17 cellular contexts compared by ENCODE assay signal in the genomic region with DNA sequence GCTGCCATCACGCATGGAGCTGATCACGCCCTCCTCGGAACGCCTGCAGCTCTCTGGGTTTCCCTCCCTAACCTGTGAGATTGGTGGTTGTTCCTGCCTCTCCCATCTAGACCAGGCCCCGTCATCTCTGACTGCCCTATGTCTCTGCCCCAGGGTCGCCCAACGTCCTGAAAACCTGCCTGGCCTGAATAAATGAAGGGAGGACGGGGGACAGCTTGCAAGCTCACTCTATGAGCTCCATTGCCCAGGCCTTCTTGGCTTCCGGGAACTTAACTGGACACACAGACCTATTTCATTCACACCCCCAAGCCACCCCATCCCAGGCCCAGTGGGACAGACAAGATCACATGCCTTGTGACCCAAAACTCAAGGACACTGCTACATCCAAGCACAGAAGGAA.
A peak's percentile ranks its signal among the peaks of the same experiment; 100 is the strongest.
DNase-seq lines count a peak whose midpoint lies in the region; ATAC-seq and TF ChIP-seq lines count a peak whose summit lies in the region.
"Had no signal": no experiment of that assay in that cellular context is flagged by ENCODE, and none has a peak within 500 bp of the region (broad histone marks: within the 10 kb centered on the region; RNA-seq: fewer than 3 reads in every experiment).

No MANE protein-coding gene starts in this region.

- H3K9ac ChIP-seq in endodermal cell (ENCODE audit: extremely low read depth, low read length, poor library complexity, severe bottlenecking), result no peak overlapping the region
- H3K9ac ChIP-seq: BLaER1 had no signal

- 89% methylated on average over 9 of the region's 9 CpGs; no CpG with 5 or more reads in 1 of the 2 experiments for WGBS in endodermal cell (ENCODE audit: insufficient coverage in 1 of 2, insufficient read length in 1 of 2), 2 experiments

- H3K27me3 Mint-ChIP-seq in activated CD8-positive, alpha-beta memory T cell treated with anti-CD3 and anti-CD28 coated beads, Interleukin-2, amount 10 ng/mL, durations not matched to agents 7 days and 5 days, result peaks cover 12% of the 10 kb centered on the region
- H3K27me3 Mint-ChIP-seq in endodermal cell (ENCODE audit: insufficient read depth), result no peaks in the 10 kb centered on the region
- peaks cover 16% of the 10 kb centered on the region for H3K27me3 Mint-ChIP-seq in type B pancreatic cell
- peaks cover 10% of the 10 kb centered on the region for H3K27me3 Mint-ChIP-seq in activated CD4-positive, alpha-beta T cell treated with anti-CD3 and anti-CD28 coated beads, Interleukin-2, amount 10 ng/mL, durations not matched to agents 24 days and 14 days

- H3K9me3 ChIP-seq in endodermal cell (ENCODE audit: control insufficient read depth, low read length), result no peaks in the 10 kb centered on the region
- H3K9me3 ChIP-seq: BLaER1, HAP-1 had no signal

- no peak overlapping the region for H3K4me3 Mint-ChIP-seq in activated CD8-positive, alpha-beta memory T cell treated with anti-CD3 and anti-CD28 coated beads, Interleukin-2, amount 10 ng/mL, durations not matched to agents 7 days and 5 days
- H3K4me3 Mint-ChIP-seq in endodermal cell (no peak overlapping the region), type B pancreatic cell (no peak overlapping the region)
- no peak overlapping the region for H3K4me3 Mint-ChIP-seq in activated CD4-positive, alpha-beta T cell treated with anti-CD3 and anti-CD28 coated beads, Interleukin-2, amount 10 ng/mL, durations not matched to agents 24 days and 14 days
- H3K4me3 Mint-ChIP-seq: CD4-positive, CD25-positive, alpha-beta regulatory T cell had no signal

- DNase-seq in activated CD8-positive, alpha-beta memory T cell treated with anti-CD3 and anti-CD28 coated beads for 24 hours, result peak; percentile 28
- DNase-seq in activated CD8-positive, alpha-beta memory T cell treated with anti-CD3 and anti-CD28 coated beads, Interleukin-2, amount 10 ng/mL, durations not matched to agents 7 days and 5 days, result no peak
- DNase-seq in endodermal cell (peak; percentile 20), type B pancreatic cell (ENCODE audit: extremely low spot score, unreplicated experiment) (peak; percentile 50)
- DNase-seq in activated CD4-positive, alpha-beta T cell treated with anti-CD3 and anti-CD28 coated beads, Interleukin-2, amount 10 ng/mL, durations not matched to agents 24 days and 14 days, result no peak
- DNase-seq: 8988T; AML-193; CD4-positive, CD25-positive, alpha-beta regulatory T cell; DMS 273 treated with DMSO at 0.1 percent for 48 hours; DMS79; GOT3 had no signal

- ATAC-seq in activated CD8-positive, alpha-beta memory T cell treated with anti-CD3 and anti-CD28 coated beads, Interleukin-2, amount 10 ng/mL, durations not matched to agents 7 days and 5 days, result no peak
- ATAC-seq in GM21381 (IDR thresholded peaks at IDR 0.05; ENCODE audit: unreplicated experiment), result no peak
- ATAC-seq in HG03159 (IDR thresholded peaks at IDR 0.05; ENCODE audit: unreplicated experiment), result no peak
- ATAC-seq: GM12878 had no signal

- no peaks in the 10 kb centered on the region for H3K27me3 ChIP-seq in endodermal cell (ENCODE audit: control insufficient read depth, insufficient read depth, low read length, poor library complexity, severe bottlenecking)
- H3K27me3 ChIP-seq: BLaER1 had no signal

- no peaks in the 10 kb centered on the region for H3K36me3 ChIP-seq in endodermal cell (ENCODE audit: control insufficient read depth, insufficient read depth, low read length)
- H3K36me3 ChIP-seq: BLaER1, HAP-1 had no signal

- H3K27ac ChIP-seq in endodermal cell (ENCODE audit: low read depth, low read length), result no peak overlapping the region
- H3K27ac ChIP-seq: BLaER1, HL-60 had no signal

- no peaks in the 10 kb centered on the region for H3K4me1 ChIP-seq in endodermal cell (ENCODE audit: control insufficient read depth, insufficient read depth, low read length)
- H3K4me1 ChIP-seq: HAP-1 had no signal

- H3K9me3 Mint-ChIP-seq in activated CD8-positive, alpha-beta memory T cell treated with anti-CD3 and anti-CD28 coated beads, Interleukin-2, amount 10 ng/mL, durations not matched to agents 7 days and 5 days (ENCODE audit: low read depth), result no peaks in the 10 kb centered on the region
- H3K9me3 Mint-ChIP-seq in endodermal cell (no peaks in the 10 kb centered on the region), type B pancreatic cell (no peaks in the 10 kb centered on the region)
- no peaks in the 10 kb centered on the region for H3K9me3 Mint-ChIP-seq in activated CD4-positive, alpha-beta T cell treated with anti-CD3 and anti-CD28 coated beads, Interleukin-2, amount 10 ng/mL, durations not matched to agents 24 days and 14 days
- H3K9me3 Mint-ChIP-seq: CD4-positive, CD25-positive, alpha-beta regulatory T cell had no signal

- H3K4me3 ChIP-seq in endodermal cell (ENCODE audit: low read length), result no peak overlapping the region
- H3K4me3 ChIP-seq: BLaER1, GM12878, HAP-1 had no signal

- intact Hi-C loops in activated CD4-positive, alpha-beta T cell treated with anti-CD3 and anti-CD28 coated beads, Interleukin-2, amount 10 ng/mL, durations not matched to agents 24 days and 14 days (cut with micrococcal nuclease), result no loop called here

- no peak overlapping the region for H3K27ac Mint-ChIP-seq in activated CD8-positive, alpha-beta memory T cell treated with anti-CD3 and anti-CD28 coated beads, Interleukin-2, amount 10 ng/mL, durations not matched to agents 7 days and 5 days
- H3K27ac Mint-ChIP-seq in endodermal cell, result no peak overlapping the region
- H3K27ac Mint-ChIP-seq in type B pancreatic cell, result no peak overlapping the region
- H3K27ac Mint-ChIP-seq in activated CD4-positive, alpha-beta T cell treated with anti-CD3 and anti-CD28 coated beads, Interleukin-2, amount 10 ng/mL, durations not matched to agents 24 days and 14 days, result no peak overlapping the region
- H3K27ac Mint-ChIP-seq: CD4-positive, CD25-positive, alpha-beta regulatory T cell had no signal

- no peaks in the 10 kb centered on the region for H3K36me3 Mint-ChIP-seq in activated CD8-positive, alpha-beta memory T cell treated with anti-CD3 and anti-CD28 coated beads, Interleukin-2, amount 10 ng/mL, durations not matched to agents 7 days and 5 days
- H3K36me3 Mint-ChIP-seq in endodermal cell (ENCODE audit: low read depth), result no peaks in the 10 kb centered on the region
- H3K36me3 Mint-ChIP-seq in type B pancreatic cell, result no peaks in the 10 kb centered on the region
- H3K36me3 Mint-ChIP-seq in activated CD4-positive, alpha-beta T cell treated with anti-CD3 and anti-CD28 coated beads, Interleukin-2, amount 10 ng/mL, durations not matched to agents 24 days and 14 days (ENCODE audit: low read depth), result no peaks in the 10 kb centered on the region
- H3K36me3 Mint-ChIP-seq: CD4-positive, CD25-positive, alpha-beta regulatory T cell had no signal

- CTCF ChIA-PET in activated CD8-positive, alpha-beta memory T cell treated with anti-CD3 and anti-CD28 coated beads, Interleukin-2, amount 10 ng/mL, durations not matched to agents 7 days and 5 days (lab: Charles Lee), result no interaction called here

- H3K4me1 Mint-ChIP-seq in activated CD8-positive, alpha-beta memory T cell treated with anti-CD3 and anti-CD28 coated beads, Interleukin-2, amount 10 ng/mL, durations not matched to agents 7 days and 5 days, result no peaks in the 10 kb centered on the region
- no peaks in the 10 kb centered on the region for H3K4me1 Mint-ChIP-seq in endodermal cell
- peaks cover 4% of the 10 kb centered on the region for H3K4me1 Mint-ChIP-seq in type B pancreatic cell (ENCODE audit: unreplicated experiment)
- no peaks in the 10 kb centered on the region for H3K4me1 Mint-ChIP-seq in activated CD4-positive, alpha-beta T cell treated with anti-CD3 and anti-CD28 coated beads, Interleukin-2, amount 10 ng/mL, durations not matched to agents 24 days and 14 days

- TF ChIP-seq CTCF in endodermal cell (conservative IDR thresholded peaks at IDR 0.05) (no peak), type B pancreatic cell (conservative IDR thresholded peaks at IDR 0.05) (no peak)

Comparison
In these comparisons a context has a peak if more than half of its experiments do, and no peak if none do; other contexts are left out.
1. DNase-seq: peak in activated CD8-positive, alpha-beta memory T cell treated with anti-CD3 and anti-CD28 coated beads for 24 hours (single experiment), endodermal cell (single experiment) and type B pancreatic cell (single experiment); none in activated CD8-positive, alpha-beta memory T cell treated with anti-CD3 and anti-CD28 coated beads, Interleukin-2, amount 10 ng/mL, durations not matched to agents 7 days and 5 days (single experiment) and activated CD4-positive, alpha-beta T cell treated with anti-CD3 and anti-CD28 coated beads, Interleukin-2, amount 10 ng/mL, durations not matched to agents 24 days and 14 days (single experiment).